Comparison of ENCODE assay signal across 1 cellular context in the genomic region with DNA sequence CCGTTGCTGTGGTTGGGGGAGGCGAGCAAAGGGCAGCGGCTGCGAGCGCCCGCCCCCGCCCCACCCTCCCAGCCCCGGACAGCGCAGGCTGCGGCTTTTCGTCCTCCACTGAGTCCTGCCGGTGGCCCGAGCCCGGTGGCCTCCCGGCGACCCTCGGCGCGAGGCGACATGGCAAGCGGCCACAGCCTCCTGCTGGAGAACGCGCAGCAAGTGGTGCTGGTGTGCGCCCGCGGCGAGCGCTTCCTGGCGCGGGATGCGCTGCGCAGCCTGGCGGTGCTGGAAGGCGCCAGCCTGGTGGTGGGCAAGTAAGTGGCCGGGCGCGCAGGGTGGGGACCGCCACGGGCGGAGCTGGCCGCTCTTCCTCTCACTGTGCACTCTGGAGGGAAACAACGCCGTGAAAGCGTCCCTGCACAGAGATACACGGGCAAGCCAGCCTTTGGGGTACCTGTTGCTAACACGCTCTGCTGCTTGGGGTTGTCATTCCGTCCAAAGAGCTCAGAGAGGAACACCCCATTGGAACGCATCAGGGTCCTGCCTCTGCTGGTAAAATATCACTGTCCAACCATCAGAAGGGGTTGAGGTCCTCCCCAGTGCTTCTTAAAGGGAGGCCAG.
TF ChIP-seq lines count a peak whose summit lies in the region.

Gene AMDHD1, plus strand, starts transcription at position 101 of the 612 bp plus-strand sequence. Its CDS starts 68 bp downstream, at position 169.

TF ChIP-seq in HepG2, 621 proteins besides CTCF, POLR2A, EP300 and RAD21 (continued from another document and continues in another):
- TF ChIP-seq, protein P1, sequence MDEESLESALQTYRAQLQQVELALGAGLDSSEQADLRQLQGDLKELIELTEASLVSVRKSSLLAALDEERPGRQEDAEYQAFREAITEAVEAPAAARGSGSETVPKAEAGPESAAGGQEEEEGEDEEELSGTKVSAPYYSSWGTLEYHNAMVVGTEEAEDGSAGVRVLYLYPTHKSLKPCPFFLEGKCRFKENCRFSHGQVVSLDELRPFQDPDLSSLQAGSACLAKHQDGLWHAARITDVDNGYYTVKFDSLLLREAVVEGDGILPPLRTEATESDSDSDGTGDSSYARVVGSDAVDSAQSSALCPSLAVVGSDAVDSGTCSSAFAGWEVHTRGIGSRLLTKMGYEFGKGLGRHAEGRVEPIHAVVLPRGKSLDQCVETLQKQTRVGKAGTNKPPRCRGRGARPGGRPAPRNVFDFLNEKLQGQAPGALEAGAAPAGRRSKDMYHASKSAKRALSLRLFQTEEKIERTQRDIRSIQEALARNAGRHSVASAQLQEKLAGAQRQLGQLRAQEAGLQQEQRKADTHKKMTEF (CRISPR knock-in tag; IDR thresholded peaks at IDR 0.05) = no peak
- TF ChIP-seq ZNF841 (CRISPR knock-in tag; IDR thresholded peaks at IDR 0.05; ENCODE audit: borderline replicate concordance) (no peak), NCOR1 (IDR thresholded peaks at IDR 0.05; ENCODE audit: borderline replicate concordance, low read length) (no peak), MXD4 (CRISPR knock-in tag; IDR thresholded peaks at IDR 0.05) (peak; percentile 8; the same call in 1 of the 2 replicates), KDM1A (CRISPR knock-in tag; IDR thresholded peaks at IDR 0.05) (no peak), IRF2 (CRISPR knock-in tag; IDR thresholded peaks at IDR 0.05) (no peak), DMAP1 (CRISPR knock-in tag; IDR thresholded peaks at IDR 0.05) (peak; percentile 10; the same call in 1 of the 2 replicates), ZNF773 (CRISPR knock-in tag; IDR thresholded peaks at IDR 0.05; ENCODE audit: borderline replicate concordance) (peak; percentile 19; the same call in 1 of the 2 replicates), ZSCAN20 (CRISPR knock-in tag; IDR thresholded peaks at IDR 0.05; ENCODE audit: borderline replicate concordance) (no peak), ZNF709 (CRISPR knock-in tag; IDR thresholded peaks at IDR 0.05) (peak; percentile 39; the same call in 1 of the 2 replicates), ZNF414 (CRISPR knock-in tag; IDR thresholded peaks at IDR 0.05) (no peak), KAT8 (CRISPR knock-in tag; IDR thresholded peaks at IDR 0.05) (no peak), JUND (CRISPR knock-in tag; IDR thresholded peaks at IDR 0.05) (no peak), HMG20B (CRISPR knock-in tag; conservative IDR thresholded peaks at IDR 0.05) (no peak), TBP (CRISPR knock-in tag; IDR thresholded peaks at IDR 0.05) (no peak), HNRNPLL (IDR thresholded peaks at IDR 0.05; ENCODE audit: low read depth, low read length, poor library complexity, severe bottlenecking) (peak; percentile 91), ZKSCAN8 (CRISPR knock-in tag; IDR thresholded peaks at IDR 0.05; ENCODE audit: borderline replicate concordance) (no peak; the same call in 1 of the 2 replicates), CBX5 (CRISPR knock-in tag; IDR thresholded peaks at IDR 0.05; ENCODE audit: borderline replicate concordance) (no peak), KMT2A (CRISPR knock-in tag; IDR thresholded peaks at IDR 0.05) (no peak), CCAR2 (optimal IDR thresholded peaks at IDR 0.05; ENCODE audit: low read depth, low read length) (no peak), SAP130 (CRISPR knock-in tag; IDR thresholded peaks at IDR 0.05; ENCODE audit: low read depth) (peak; percentile 57), ZFX (CRISPR knock-in tag; IDR thresholded peaks at IDR 0.05; ENCODE audit: low read depth) (no peak; the same call in 1 of the 2 replicates), REL (CRISPR knock-in tag; conservative IDR thresholded peaks at IDR 0.05) (no peak), ZNF747 (CRISPR knock-in tag; IDR thresholded peaks at IDR 0.05; ENCODE audit: borderline replicate concordance) (no peak), PREB (CRISPR knock-in tag; IDR thresholded peaks at IDR 0.05) (no peak), NCOA1 (CRISPR knock-in tag; IDR thresholded peaks at IDR 0.05) (no peak), ZSCAN12 (CRISPR knock-in tag; IDR thresholded peaks at IDR 0.05) (no peak), RXRB (CRISPR knock-in tag; IDR thresholded peaks at IDR 0.05; ENCODE audit: borderline replicate concordance) (no peak), ZFP1 (CRISPR knock-in tag; IDR thresholded peaks at IDR 0.05) (no peak), XRCC5 (optimal IDR thresholded peaks at IDR 0.05; ENCODE audit: low read length) (no peak), CERS6 (CRISPR knock-in tag; IDR thresholded peaks at IDR 0.05) (no peak), ZNF777 (CRISPR knock-in tag; IDR thresholded peaks at IDR 0.05) (no peak)
- TF ChIP-seq, protein P2, sequence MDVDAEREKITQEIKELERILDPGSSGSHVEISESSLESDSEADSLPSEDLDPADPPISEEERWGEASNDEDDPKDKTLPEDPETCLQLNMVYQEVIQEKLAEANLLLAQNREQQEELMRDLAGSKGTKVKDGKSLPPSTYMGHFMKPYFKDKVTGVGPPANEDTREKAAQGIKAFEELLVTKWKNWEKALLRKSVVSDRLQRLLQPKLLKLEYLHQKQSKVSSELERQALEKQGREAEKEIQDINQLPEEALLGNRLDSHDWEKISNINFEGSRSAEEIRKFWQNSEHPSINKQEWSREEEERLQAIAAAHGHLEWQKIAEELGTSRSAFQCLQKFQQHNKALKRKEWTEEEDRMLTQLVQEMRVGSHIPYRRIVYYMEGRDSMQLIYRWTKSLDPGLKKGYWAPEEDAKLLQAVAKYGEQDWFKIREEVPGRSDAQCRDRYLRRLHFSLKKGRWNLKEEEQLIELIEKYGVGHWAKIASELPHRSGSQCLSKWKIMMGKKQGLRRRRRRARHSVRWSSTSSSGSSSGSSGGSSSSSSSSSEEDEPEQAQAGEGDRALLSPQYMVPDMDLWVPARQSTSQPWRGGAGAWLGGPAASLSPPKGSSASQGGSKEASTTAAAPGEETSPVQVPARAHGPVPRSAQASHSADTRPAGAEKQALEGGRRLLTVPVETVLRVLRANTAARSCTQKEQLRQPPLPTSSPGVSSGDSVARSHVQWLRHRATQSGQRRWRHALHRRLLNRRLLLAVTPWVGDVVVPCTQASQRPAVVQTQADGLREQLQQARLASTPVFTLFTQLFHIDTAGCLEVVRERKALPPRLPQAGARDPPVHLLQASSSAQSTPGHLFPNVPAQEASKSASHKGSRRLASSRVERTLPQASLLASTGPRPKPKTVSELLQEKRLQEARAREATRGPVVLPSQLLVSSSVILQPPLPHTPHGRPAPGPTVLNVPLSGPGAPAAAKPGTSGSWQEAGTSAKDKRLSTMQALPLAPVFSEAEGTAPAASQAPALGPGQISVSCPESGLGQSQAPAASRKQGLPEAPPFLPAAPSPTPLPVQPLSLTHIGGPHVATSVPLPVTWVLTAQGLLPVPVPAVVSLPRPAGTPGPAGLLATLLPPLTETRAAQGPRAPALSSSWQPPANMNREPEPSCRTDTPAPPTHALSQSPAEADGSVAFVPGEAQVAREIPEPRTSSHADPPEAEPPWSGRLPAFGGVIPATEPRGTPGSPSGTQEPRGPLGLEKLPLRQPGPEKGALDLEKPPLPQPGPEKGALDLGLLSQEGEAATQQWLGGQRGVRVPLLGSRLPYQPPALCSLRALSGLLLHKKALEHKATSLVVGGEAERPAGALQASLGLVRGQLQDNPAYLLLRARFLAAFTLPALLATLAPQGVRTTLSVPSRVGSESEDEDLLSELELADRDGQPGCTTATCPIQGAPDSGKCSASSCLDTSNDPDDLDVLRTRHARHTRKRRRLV (CRISPR knock-in tag; IDR thresholded peaks at IDR 0.05) = no peak
- TF ChIP-seq, protein P3, sequence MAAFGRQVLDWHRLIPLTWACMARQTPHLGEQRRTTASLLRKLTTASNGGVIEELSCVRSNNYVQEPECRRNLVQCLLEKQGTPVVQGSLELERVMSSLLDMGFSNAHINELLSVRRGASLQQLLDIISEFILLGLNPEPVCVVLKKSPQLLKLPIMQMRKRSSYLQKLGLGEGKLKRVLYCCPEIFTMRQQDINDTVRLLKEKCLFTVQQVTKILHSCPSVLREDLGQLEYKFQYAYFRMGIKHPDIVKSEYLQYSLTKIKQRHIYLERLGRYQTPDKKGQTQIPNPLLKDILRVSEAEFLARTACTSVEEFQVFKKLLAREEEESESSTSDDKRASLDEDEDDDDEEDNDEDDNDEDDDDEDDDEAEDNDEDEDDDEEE (CRISPR knock-in tag; IDR thresholded peaks at IDR 0.05) = 0 out of 2 replicates have a peak, but pooled peaks have one; percentile 54
- TF ChIP-seq, protein P4, sequence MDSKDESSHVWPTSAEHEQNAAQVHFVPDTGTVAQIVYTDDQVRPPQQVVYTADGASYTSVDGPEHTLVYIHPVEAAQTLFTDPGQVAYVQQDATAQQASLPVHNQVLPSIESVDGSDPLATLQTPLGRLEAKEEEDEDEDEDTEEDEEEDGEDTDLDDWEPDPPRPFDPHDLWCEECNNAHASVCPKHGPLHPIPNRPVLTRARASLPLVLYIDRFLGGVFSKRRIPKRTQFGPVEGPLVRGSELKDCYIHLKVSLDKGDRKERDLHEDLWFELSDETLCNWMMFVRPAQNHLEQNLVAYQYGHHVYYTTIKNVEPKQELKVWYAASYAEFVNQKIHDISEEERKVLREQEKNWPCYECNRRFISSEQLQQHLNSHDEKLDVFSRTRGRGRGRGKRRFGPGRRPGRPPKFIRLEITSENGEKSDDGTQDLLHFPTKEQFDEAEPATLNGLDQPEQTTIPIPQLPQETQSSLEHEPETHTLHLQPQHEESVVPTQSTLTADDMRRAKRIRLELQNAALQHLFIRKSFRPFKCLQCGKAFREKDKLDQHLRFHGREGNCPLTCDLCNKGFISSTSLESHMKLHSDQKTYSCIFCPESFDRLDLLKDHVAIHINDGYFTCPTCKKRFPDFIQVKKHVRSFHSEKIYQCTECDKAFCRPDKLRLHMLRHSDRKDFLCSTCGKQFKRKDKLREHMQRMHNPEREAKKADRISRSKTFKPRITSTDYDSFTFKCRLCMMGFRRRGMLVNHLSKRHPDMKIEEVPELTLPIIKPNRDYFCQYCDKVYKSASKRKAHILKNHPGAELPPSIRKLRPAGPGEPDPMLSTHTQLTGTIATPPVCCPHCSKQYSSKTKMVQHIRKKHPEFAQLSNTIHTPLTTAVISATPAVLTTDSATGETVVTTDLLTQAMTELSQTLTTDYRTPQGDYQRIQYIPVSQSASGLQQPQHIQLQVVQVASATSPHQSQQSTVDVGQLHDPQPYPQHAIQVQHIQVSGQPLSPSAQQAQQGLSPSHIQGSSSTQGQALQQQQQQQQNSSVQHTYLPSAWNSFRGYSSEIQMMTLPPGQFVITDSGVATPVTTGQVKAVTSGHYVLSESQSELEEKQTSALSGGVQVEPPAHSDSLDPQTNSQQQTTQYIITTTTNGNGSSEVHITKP (CRISPR knock-in tag; IDR thresholded peaks at IDR 0.05; ENCODE audit: low read depth) = no peak
- TF ChIP-seq, protein P5, sequence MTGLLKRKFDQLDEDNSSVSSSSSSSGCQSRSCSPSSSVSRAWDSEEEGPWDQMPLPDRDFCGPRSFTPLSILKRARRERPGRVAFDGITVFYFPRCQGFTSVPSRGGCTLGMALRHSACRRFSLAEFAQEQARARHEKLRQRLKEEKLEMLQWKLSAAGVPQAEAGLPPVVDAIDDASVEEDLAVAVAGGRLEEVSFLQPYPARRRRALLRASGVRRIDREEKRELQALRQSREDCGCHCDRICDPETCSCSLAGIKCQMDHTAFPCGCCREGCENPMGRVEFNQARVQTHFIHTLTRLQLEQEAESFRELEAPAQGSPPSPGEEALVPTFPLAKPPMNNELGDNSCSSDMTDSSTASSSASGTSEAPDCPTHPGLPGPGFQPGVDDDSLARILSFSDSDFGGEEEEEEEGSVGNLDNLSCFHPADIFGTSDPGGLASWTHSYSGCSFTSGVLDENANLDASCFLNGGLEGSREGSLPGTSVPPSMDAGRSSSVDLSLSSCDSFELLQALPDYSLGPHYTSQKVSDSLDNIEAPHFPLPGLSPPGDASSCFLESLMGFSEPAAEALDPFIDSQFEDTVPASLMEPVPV (CRISPR knock-in tag; IDR thresholded peaks at IDR 0.05) = no peak
- TF ChIP-seq, protein P6, sequence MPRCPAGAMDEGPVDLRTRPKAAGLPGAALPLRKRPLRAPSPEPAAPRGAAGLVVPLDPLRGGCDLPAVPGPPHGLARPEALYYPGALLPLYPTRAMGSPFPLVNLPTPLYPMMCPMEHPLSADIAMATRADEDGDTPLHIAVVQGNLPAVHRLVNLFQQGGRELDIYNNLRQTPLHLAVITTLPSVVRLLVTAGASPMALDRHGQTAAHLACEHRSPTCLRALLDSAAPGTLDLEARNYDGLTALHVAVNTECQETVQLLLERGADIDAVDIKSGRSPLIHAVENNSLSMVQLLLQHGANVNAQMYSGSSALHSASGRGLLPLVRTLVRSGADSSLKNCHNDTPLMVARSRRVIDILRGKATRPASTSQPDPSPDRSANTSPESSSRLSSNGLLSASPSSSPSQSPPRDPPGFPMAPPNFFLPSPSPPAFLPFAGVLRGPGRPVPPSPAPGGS (CRISPR knock-in tag; IDR thresholded peaks at IDR 0.05) = 0 out of 2 replicates have a peak, but pooled peaks have one; percentile 56
- TF ChIP-seq, protein P7, sequence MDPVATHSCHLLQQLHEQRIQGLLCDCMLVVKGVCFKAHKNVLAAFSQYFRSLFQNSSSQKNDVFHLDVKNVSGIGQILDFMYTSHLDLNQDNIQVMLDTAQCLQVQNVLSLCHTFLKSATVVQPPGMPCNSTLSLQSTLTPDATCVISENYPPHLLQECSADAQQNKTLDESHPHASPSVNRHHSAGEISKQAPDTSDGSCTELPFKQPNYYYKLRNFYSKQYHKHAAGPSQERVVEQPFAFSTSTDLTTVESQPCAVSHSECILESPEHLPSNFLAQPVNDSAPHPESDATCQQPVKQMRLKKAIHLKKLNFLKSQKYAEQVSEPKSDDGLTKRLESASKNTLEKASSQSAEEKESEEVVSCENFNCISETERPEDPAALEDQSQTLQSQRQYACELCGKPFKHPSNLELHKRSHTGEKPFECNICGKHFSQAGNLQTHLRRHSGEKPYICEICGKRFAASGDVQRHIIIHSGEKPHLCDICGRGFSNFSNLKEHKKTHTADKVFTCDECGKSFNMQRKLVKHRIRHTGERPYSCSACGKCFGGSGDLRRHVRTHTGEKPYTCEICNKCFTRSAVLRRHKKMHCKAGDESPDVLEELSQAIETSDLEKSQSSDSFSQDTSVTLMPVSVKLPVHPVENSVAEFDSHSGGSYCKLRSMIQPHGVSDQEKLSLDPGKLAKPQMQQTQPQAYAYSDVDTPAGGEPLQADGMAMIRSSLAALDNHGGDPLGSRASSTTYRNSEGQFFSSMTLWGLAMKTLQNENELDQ (CRISPR knock-in tag; IDR thresholded peaks at IDR 0.05; ENCODE audit: borderline replicate concordance) = no peak
